ENCODE assay signal across 8 cellular contexts in genomic region chr17:43125967-43126910, GRCh38. TPM values are rescaled to one million over a fixed set of nuclear protein-coding genes. Genes with fewer than 3 reads are reported as not detected.
DNase-seq lines count a peak whose midpoint lies in the region; ATAC-seq lines count a peak whose summit lies in the region.

No MANE protein-coding gene starts in this region.

- H3K27ac Mint-ChIP-seq in dendritic cell treated with granulocyte-macrophage colony-stimulating factor and Interleukin-4, amounts not matched to agents 40 ng/mL and 50 ng/mL, for 4 days, result peak overlapping the region; percentile 76
- H3K27ac Mint-ChIP-seq in naive thymus-derived CD8-positive, alpha-beta T cell, result peak overlapping the region; percentile 89 to 98 (median 96)

- H3K4me1 ChIP-seq in ES-I3 (ENCODE audit: insufficient read depth, low read length) (no peaks in the 10 kb centered on the region), NT2/D1 (ENCODE audit: insufficient read depth, insufficient read length) (no peaks in the 10 kb centered on the region)

- ATAC-seq in naive thymus-derived CD8-positive, alpha-beta T cell, result no peak
- ATAC-seq in HG03135 (IDR thresholded peaks at IDR 0.05; ENCODE audit: unreplicated experiment), result no peak
- no peak for ATAC-seq in HG02885 (IDR thresholded peaks at IDR 0.05; ENCODE audit: poor library complexity, unreplicated experiment)
- no peak for ATAC-seq in esophagus mucosa

- H3K9me3 ChIP-seq in ES-I3 (ENCODE audit: control insufficient read depth, insufficient read depth, low read length), result no peaks in the 10 kb centered on the region
- H3K9me3 ChIP-seq in NT2/D1 (ENCODE audit: insufficient read depth, low read length), result peaks cover 17% of the 10 kb centered on the region; the same call in 1 of the 2 replicates

- intact Hi-C loops in dendritic cell treated with granulocyte-macrophage colony-stimulating factor and Interleukin-4, amounts not matched to agents 40 ng/mL and 50 ng/mL, for 4 days (cut with micrococcal nuclease), result loop anchor here (1.0 to 5.0 kb wide), 2 partner anchors 44 to 104 kb away; partner anchors contain the start of gene VAT1

- H3K27me3 ChIP-seq in NT2/D1 (ENCODE audit: insufficient read depth, insufficient read length), result no peaks in the 10 kb centered on the region

- peak overlapping the region; percentile 96 for H3K4me3 Mint-ChIP-seq in dendritic cell treated with granulocyte-macrophage colony-stimulating factor and Interleukin-4, amounts not matched to agents 40 ng/mL and 50 ng/mL, for 4 days
- peak overlapping the region; percentile 91 to 99 (median 97) for H3K4me3 Mint-ChIP-seq in naive thymus-derived CD8-positive, alpha-beta T cell

- H3K9me3 Mint-ChIP-seq in dendritic cell treated with granulocyte-macrophage colony-stimulating factor and Interleukin-4, amounts not matched to agents 40 ng/mL and 50 ng/mL, for 4 days, result no peaks in the 10 kb centered on the region
- H3K9me3 Mint-ChIP-seq in naive thymus-derived CD8-positive, alpha-beta T cell, result no peaks in the 10 kb centered on the region

- peaks cover 54% of the 10 kb centered on the region for H3K4me1 Mint-ChIP-seq in dendritic cell treated with granulocyte-macrophage colony-stimulating factor and Interleukin-4, amounts not matched to agents 40 ng/mL and 50 ng/mL, for 4 days (ENCODE audit: low read depth)
- H3K4me1 Mint-ChIP-seq in naive thymus-derived CD8-positive, alpha-beta T cell, result peaks cover 16 to 42% (median 36%) of the 10 kb centered on the region in 4 donors

- H3K27me3 Mint-ChIP-seq in dendritic cell treated with granulocyte-macrophage colony-stimulating factor and Interleukin-4, amounts not matched to agents 40 ng/mL and 50 ng/mL, for 4 days, result no peaks in the 10 kb centered on the region
- no peaks in the 10 kb centered on the region for H3K27me3 Mint-ChIP-seq in naive thymus-derived CD8-positive, alpha-beta T cell

- peak overlapping the region; percentile 95 for H3K9ac ChIP-seq in ES-I3 (ENCODE audit: low read depth, low read length)
- peak overlapping the region; percentile 57 for H3K9ac ChIP-seq in NT2/D1 (ENCODE audit: insufficient read length, low read depth)

- DNase-seq in NT2/D1 (ENCODE audit: low read depth, low spot score) (no peak), NK-92 (lab: John Stamatoyannopoulos, UW; ENCODE audit: unreplicated experiment) (no peak)
- DNase-seq in naive thymus-derived CD8-positive, alpha-beta T cell, result peak in 1 of 10 donors; percentile 1

- peaks cover 52% of the 10 kb centered on the region for H3K36me3 Mint-ChIP-seq in dendritic cell treated with granulocyte-macrophage colony-stimulating factor and Interleukin-4, amounts not matched to agents 40 ng/mL and 50 ng/mL, for 4 days (ENCODE audit: low read depth)
- H3K36me3 Mint-ChIP-seq in naive thymus-derived CD8-positive, alpha-beta T cell, result peaks cover 0 to 19% (median 9%) of the 10 kb centered on the region in 3 donors

- H3K4me3 ChIP-seq in NT2/D1 (ENCODE audit: insufficient read length, low read depth), result peak overlapping the region; percentile 70

- peaks cover 16% of the 10 kb centered on the region for H3K36me3 ChIP-seq in ES-I3 (ENCODE audit: insufficient read depth, low read length)
- peaks cover 38% of the 10 kb centered on the region for H3K36me3 ChIP-seq in NT2/D1 (ENCODE audit: insufficient read depth, insufficient read length, low read length)

- POLR2A ChIA-PET in naive thymus-derived CD8-positive, alpha-beta T cell (lab: Charles Lee), result interaction anchor here (0.8 to 2.0 kb wide), 4 partner anchors 101 to 242 kb away, joined by 3 to 9 read pairs (median 4); partner anchors contain the start of genes RND2 and RPL27

RNA-seq across cellular contexts. Expression of gene BRCA1, which starts 1.1 kb away (rescaled TPM):
- 1 to 10 TPM; 5.8 to 6.2 TPM for total RNA-seq in naive thymus-derived CD8-positive, alpha-beta T cell
- 1 to 10 TPM in 2 of 3 donors, under 1 TPM in 1; 0.35 to 1.8 (median 1.2) TPM for polyA plus RNA-seq in naive thymus-derived CD8-positive, alpha-beta T cell
- total RNA-seq in esophagus mucosa, result 13.0 TPM

RNA-seq across cellular contexts. Expression of gene NBR1, which starts 44.8 kb away (rescaled TPM):
- total RNA-seq in naive thymus-derived CD8-positive, alpha-beta T cell, result 10 to 100 TPM; 81.3 to 88.0 TPM
- 10 to 100 TPM; 63.3 to 73.2 (median 68.1) TPM for polyA plus RNA-seq in naive thymus-derived CD8-positive, alpha-beta T cell
- 32.7 TPM for total RNA-seq in esophagus mucosa
